In the genomic region with DNA sequence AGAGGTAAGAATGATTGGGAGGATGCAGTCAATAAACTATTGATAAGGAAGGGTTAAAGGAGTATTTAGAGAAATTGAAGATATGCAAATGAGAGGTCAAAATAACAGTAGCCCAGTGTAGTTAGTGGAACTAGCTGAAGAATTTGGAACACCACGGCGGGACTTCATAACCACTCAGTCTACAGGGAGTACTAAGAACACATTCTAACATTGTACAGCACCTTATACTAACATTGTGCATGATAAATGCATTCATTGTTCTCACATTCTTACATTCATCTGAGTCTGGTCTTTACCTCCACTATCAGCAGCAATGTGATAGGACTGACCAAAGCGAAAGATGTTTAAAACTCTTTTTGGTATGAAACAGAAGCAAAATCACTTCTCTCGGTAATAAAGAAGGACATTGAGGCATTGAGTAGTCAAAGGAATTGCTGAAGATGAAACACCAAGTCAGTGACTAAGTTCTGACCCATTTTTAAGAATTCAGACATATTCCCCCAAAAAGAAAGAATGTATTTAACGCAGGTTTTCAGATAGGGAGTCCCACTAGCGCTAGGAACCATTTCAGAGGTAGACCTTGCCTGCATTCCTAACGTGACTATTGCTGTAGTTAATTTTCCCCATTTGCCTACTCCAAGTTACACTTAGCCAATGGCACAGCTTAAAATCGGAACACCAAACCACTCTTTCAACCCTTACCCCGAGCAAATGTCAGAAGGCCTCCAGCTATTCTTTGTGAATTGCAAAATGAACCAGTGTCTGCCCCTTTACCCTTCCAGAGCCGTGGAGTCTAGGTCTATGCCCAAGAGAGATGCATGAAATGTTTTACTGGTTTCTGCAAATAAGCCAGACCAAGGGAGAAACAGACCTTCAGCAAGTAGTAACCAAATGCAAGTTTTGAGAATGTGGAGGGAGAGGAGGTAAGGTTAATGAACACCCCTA, we compare ENCODE assay signal across 11 cellular contexts.
DNase-seq lines count a peak whose midpoint lies in the region; ATAC-seq and TF ChIP-seq lines count a peak whose summit lies in the region.
"Had no signal": no experiment of that assay in that cellular context is flagged by ENCODE, and none has a peak within 500 bp of the region (broad histone marks: within the 10 kb centered on the region; RNA-seq: fewer than 3 reads in every experiment).

No MANE protein-coding gene starts in this region.

- DNase-seq in COLO829 (ENCODE audit: low spot score) = peak; percentile 89
- DNase-seq in ascending aorta (ENCODE audit: low spot score in 2 of 2) = no peak
- DNase-seq in lower lobe of right lung = no peak
- DNase-seq in KBM-7 = no peak
- DNase-seq in MM.1S = no peak
- no peak for DNase-seq in stimulated activated CD4-positive, alpha-beta T cell treated with anti-CD3 and anti-CD28 coated beads, Interleukin-4, amount 100 ng/mL, for 24 hours
- DNase-seq in activated T-helper 1 cell treated with anti-CD3 and anti-CD28 coated beads, Interleukin-12 subunit alpha, Interleukin-12 subunit beta, Interleukin-2, Interleukin-4 antibody, amounts not matched to agents 30 ng/mL and 10 ng/mL and 1 ng/mL, durations not matched to agents 14 hours and 24 hours and 36 hours (ENCODE audit: low spot score) = no peak
- DNase-seq: NCI-H226, spleen had no signal

- H3K36me3 Mint-ChIP-seq in activated T-helper 1 cell treated with anti-CD3 and anti-CD28 coated beads, Interleukin-12 subunit alpha, Interleukin-12 subunit beta, Interleukin-2, Interleukin-4 antibody, amounts not matched to agents 30 ng/mL and 10 ng/mL and 1 ng/mL, durations not matched to agents 14 hours and 24 hours and 36 hours (ENCODE audit: low read depth) = no peaks in the 10 kb centered on the region

- TF ChIP-seq CTCF in ascending aorta (IDR thresholded peaks at IDR 0.05) (no peak), lower lobe of right lung (IDR thresholded peaks at IDR 0.05) (no peak), MM.1S (IDR thresholded peaks at IDR 0.05; ENCODE audit: low read length) (no peak)

- H3K4me3 ChIP-seq in ascending aorta (no peak overlapping the region), lower lobe of right lung (no peak overlapping the region), skin epidermis (no peak overlapping the region), MM.1S (ENCODE audit: low read length) (no peak overlapping the region)
- H3K4me3 ChIP-seq: mucosa of descending colon, spleen had no signal

- in situ Hi-C loops in KBM-7 (cut with MboI; ENCODE audit: low pct_unique_long_range_greater_than_20kb, low sequenced_read_pairs) = no loop called here

- no peaks in the 10 kb centered on the region for H3K9me2 ChIP-seq in MM.1S (replicated peaks; ENCODE audit: insufficient read depth, low read length)

- intact Hi-C loops in ascending aorta (cut with DNase I) (no loop called here), lower lobe of right lung (cut with DNase I) (no loop called here)
- intact Hi-C loops in activated T-helper 1 cell treated with anti-CD3 and anti-CD28 coated beads, Interleukin-12 subunit alpha, Interleukin-12 subunit beta, Interleukin-2, Interleukin-4 antibody, amounts not matched to agents 30 ng/mL and 10 ng/mL and 1 ng/mL, durations not matched to agents 14 hours and 24 hours and 36 hours (cut with micrococcal nuclease) = no loop called here

- no peak overlapping the region for H3K9ac ChIP-seq in MM.1S (ENCODE audit: low read length)

- H3K4me1 ChIP-seq in ascending aorta (peaks cover 30 to 75% of the 10 kb centered on the region in 2 donors), lower lobe of right lung (peaks cover 82% of the 10 kb centered on the region), MM.1S (ENCODE audit: low read length) (no peaks in the 10 kb centered on the region)

- no peaks in the 10 kb centered on the region for H3K36me3 ChIP-seq in ascending aorta
- H3K36me3 ChIP-seq in lower lobe of right lung = no peaks in the 10 kb centered on the region
- H3K36me3 ChIP-seq in MM.1S (replicated peaks; ENCODE audit: insufficient read depth, low read length) = no peaks in the 10 kb centered on the region
- H3K36me3 ChIP-seq: spleen had no signal

- H3K4me3 Mint-ChIP-seq in activated T-helper 1 cell treated with anti-CD3 and anti-CD28 coated beads, Interleukin-12 subunit alpha, Interleukin-12 subunit beta, Interleukin-2, Interleukin-4 antibody, amounts not matched to agents 30 ng/mL and 10 ng/mL and 1 ng/mL, durations not matched to agents 14 hours and 24 hours and 36 hours = no peak overlapping the region

- ATAC-seq in lower lobe of right lung = no peak

- no peaks in the 10 kb centered on the region for H4K20me1 ChIP-seq in MM.1S (ENCODE audit: insufficient read depth, low read length)

- H3K79me2 ChIP-seq in MM.1S (ENCODE audit: low read length) = no peaks in the 10 kb centered on the region

- peaks cover 38% of the 10 kb centered on the region for H3K4me1 Mint-ChIP-seq in activated T-helper 1 cell treated with anti-CD3 and anti-CD28 coated beads, Interleukin-12 subunit alpha, Interleukin-12 subunit beta, Interleukin-2, Interleukin-4 antibody, amounts not matched to agents 30 ng/mL and 10 ng/mL and 1 ng/mL, durations not matched to agents 14 hours and 24 hours and 36 hours (ENCODE audit: low read depth)

- H3K27ac ChIP-seq in ascending aorta (peak overlapping the region; percentile 95 to 97), lower lobe of right lung (peak overlapping the region; percentile 99), skin epidermis (peak overlapping the region in 15 of 21 experiments; percentile 4 to 99 (median 55)), MM.1S (ENCODE audit: low read length) (no peak overlapping the region)

- no peaks in the 10 kb centered on the region for H3F3A ChIP-seq in MM.1S (ENCODE audit: insufficient read depth, low read length)

- H3K27ac Mint-ChIP-seq in activated T-helper 1 cell treated with anti-CD3 and anti-CD28 coated beads, Interleukin-12 subunit alpha, Interleukin-12 subunit beta, Interleukin-2, Interleukin-4 antibody, amounts not matched to agents 30 ng/mL and 10 ng/mL and 1 ng/mL, durations not matched to agents 14 hours and 24 hours and 36 hours = no peak overlapping the region

- no peaks in the 10 kb centered on the region for H3K9me3 Mint-ChIP-seq in activated T-helper 1 cell treated with anti-CD3 and anti-CD28 coated beads, Interleukin-12 subunit alpha, Interleukin-12 subunit beta, Interleukin-2, Interleukin-4 antibody, amounts not matched to agents 30 ng/mL and 10 ng/mL and 1 ng/mL, durations not matched to agents 14 hours and 24 hours and 36 hours

- H3K27me3 Mint-ChIP-seq in activated T-helper 1 cell treated with anti-CD3 and anti-CD28 coated beads, Interleukin-12 subunit alpha, Interleukin-12 subunit beta, Interleukin-2, Interleukin-4 antibody, amounts not matched to agents 30 ng/mL and 10 ng/mL and 1 ng/mL, durations not matched to agents 14 hours and 24 hours and 36 hours (ENCODE audit: insufficient read depth) = peaks cover 1% of the 10 kb centered on the region

- H2AFZ ChIP-seq in MM.1S (ENCODE audit: low read length) = no peak overlapping the region

- H3K27me3 ChIP-seq in ascending aorta (no peaks in the 10 kb centered on the region), lower lobe of right lung (ENCODE audit: low read depth) (no peaks in the 10 kb centered on the region), MM.1S (replicated peaks; ENCODE audit: insufficient read depth, low read length) (peaks cover 8% of the 10 kb centered on the region; the same call in 1 of the 2 replicates)
- H3K27me3 ChIP-seq: spleen had no signal

- no peak overlapping the region for H3K4me2 ChIP-seq in MM.1S (ENCODE audit: low read depth, low read length)

- H3K9me3 ChIP-seq in ascending aorta (no peaks in the 10 kb centered on the region), lower lobe of right lung (no peaks in the 10 kb centered on the region), MM.1S (replicated peaks; ENCODE audit: insufficient read depth, low read length) (no peaks in the 10 kb centered on the region)
- H3K9me3 ChIP-seq: mucosa of descending colon, spleen had no signal
